Comparison of ENCODE assay signal across 1 cellular context in genomic region chr1:2596530-2597333, GRCh38.
TF ChIP-seq lines count a peak whose summit lies in the region.

No MANE protein-coding gene starts in this region.

TF ChIP-seq in HepG2, 621 proteins besides CTCF, POLR2A, EP300 and RAD21:
- no peak for TF ChIP-seq BCL6 (CRISPR knock-in tag; IDR thresholded peaks at IDR 0.05)
- TF ChIP-seq ONECUT2 (CRISPR knock-in tag; IDR thresholded peaks at IDR 0.05): no peak
- no peak for TF ChIP-seq NR2C2 (CRISPR knock-in tag; IDR thresholded peaks at IDR 0.05; ENCODE audit: borderline replicate concordance)
- no peak for TF ChIP-seq AHDC1 (CRISPR knock-in tag; IDR thresholded peaks at IDR 0.05; ENCODE audit: borderline replicate concordance)
- TF ChIP-seq, protein P1, sequence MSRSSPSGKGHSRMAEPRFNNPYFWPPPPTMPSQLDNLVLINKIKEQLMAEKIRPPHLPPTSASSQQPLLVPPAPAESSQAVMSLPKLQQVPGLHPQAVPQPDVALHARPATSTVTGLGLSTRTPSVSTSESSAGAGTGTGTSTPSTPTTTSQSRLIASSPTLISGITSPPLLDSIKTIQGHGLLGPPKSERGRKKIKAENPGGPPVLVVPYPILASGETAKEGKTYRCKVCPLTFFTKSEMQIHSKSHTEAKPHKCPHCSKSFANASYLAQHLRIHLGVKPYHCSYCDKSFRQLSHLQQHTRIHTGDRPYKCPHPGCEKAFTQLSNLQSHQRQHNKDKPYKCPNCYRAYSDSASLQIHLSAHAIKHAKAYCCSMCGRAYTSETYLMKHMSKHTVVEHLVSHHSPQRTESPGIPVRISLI (CRISPR knock-in tag; IDR thresholded peaks at IDR 0.05; ENCODE audit: borderline replicate concordance): no peak
- no peak for TF ChIP-seq ZNF30 (CRISPR knock-in tag; IDR thresholded peaks at IDR 0.05)
- TF ChIP-seq ARID2 (CRISPR knock-in tag; IDR thresholded peaks at IDR 0.05; ENCODE audit: borderline replicate concordance): no peak
- no peak for TF ChIP-seq DNMT1 (CRISPR knock-in tag; IDR thresholded peaks at IDR 0.05)
- TF ChIP-seq HNF4G (IDR thresholded peaks at IDR 0.05; ENCODE audit: borderline replicate concordance, low read depth, low read length): no peak
- no peak for TF ChIP-seq HNF4G (CRISPR knock-in tag; IDR thresholded peaks at IDR 0.05; ENCODE audit: borderline replicate concordance, low read depth)
- TF ChIP-seq, protein P2, sequence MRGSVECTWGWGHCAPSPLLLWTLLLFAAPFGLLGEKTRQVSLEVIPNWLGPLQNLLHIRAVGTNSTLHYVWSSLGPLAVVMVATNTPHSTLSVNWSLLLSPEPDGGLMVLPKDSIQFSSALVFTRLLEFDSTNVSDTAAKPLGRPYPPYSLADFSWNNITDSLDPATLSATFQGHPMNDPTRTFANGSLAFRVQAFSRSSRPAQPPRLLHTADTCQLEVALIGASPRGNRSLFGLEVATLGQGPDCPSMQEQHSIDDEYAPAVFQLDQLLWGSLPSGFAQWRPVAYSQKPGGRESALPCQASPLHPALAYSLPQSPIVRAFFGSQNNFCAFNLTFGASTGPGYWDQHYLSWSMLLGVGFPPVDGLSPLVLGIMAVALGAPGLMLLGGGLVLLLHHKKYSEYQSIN (CRISPR knock-in tag; IDR thresholded peaks at IDR 0.05; ENCODE audit: borderline replicate concordance): no peak
- TF ChIP-seq KDM1A (CRISPR knock-in tag; IDR thresholded peaks at IDR 0.05): no peak
- TF ChIP-seq RNF2 (conservative IDR thresholded peaks at IDR 0.05; ENCODE audit: low read depth): no peak
- TF ChIP-seq PRPF4 (IDR thresholded peaks at IDR 0.05; ENCODE audit: low read depth, low read length, poor library complexity, severe bottlenecking): no peak
